Comparison of ENCODE assay signal across 9 cellular contexts in genomic region chr15:57079446-57079845, GRCh38.
A peak's percentile ranks its signal among the peaks of the same experiment; 100 is the strongest.
DNase-seq lines count a peak whose midpoint lies in the region; TF ChIP-seq lines count a peak whose summit lies in the region.
"Had no signal": no experiment of that assay in that cellular context is flagged by ENCODE, and none has a peak within 500 bp of the region (broad histone marks: within the 10 kb centered on the region; RNA-seq: fewer than 3 reads in every experiment).

No MANE protein-coding gene starts in this region.

- H3K9me3 ChIP-seq in OCI-LY3 (ENCODE audit: insufficient read depth, low read length) (no peaks in the 10 kb centered on the region), ectodermal cell (ENCODE audit: control insufficient read depth, low read length) (no peaks in the 10 kb centered on the region)

- H4K20me1 ChIP-seq in OCI-LY3 (ENCODE audit: insufficient read depth, low read length): peaks cover 13% of the 10 kb centered on the region

- H3K4me1 ChIP-seq in OCI-LY3 (ENCODE audit: low read length): peaks cover 18% of the 10 kb centered on the region
- H3K4me1 ChIP-seq in ectodermal cell (ENCODE audit: control insufficient read depth, insufficient read depth, low read length): peaks cover 14% of the 10 kb centered on the region

- no peak for DNase-seq in GM13976 (ENCODE audit: low spot score)
- peak; percentile 37 for DNase-seq in renal cortical epithelial cell (ENCODE audit: low read depth)
- no peak for DNase-seq in NCI-H524 treated with DMSO at 0.1 percent for 48 hours (lab: John Stamatoyannopoulos, UW)
- DNase-seq in NOMO-1 treated with DMSO at 0.1 percent for 48 hours (lab: John Stamatoyannopoulos, UW; ENCODE audit: unreplicated experiment): no peak
- DNase-seq in activated CD4-positive, CD25-positive, alpha-beta regulatory T cell (lab: John Stamatoyannopoulos, UW): no peak
- DNase-seq: activated T-cell treated with anti-CD3 and anti-CD28 coated beads, Interleukin-2, amount 50 U/mL, for 48 hours had no signal

- H3K27ac ChIP-seq in OCI-LY3 (ENCODE audit: low read length) (no peak overlapping the region), ectodermal cell (ENCODE audit: insufficient read depth, low read depth, low read length, poor library complexity, severe bottlenecking) (peak overlapping the region; percentile 30)
- H3K27ac ChIP-seq: KMS-11 had no signal

- H3K4me3 ChIP-seq in OCI-LY3 (ENCODE audit: low read length) (no peak overlapping the region), ectodermal cell (ENCODE audit: insufficient read depth, low read depth, low read length) (no peak overlapping the region)

- 29 to 61% methylated on average over 2 to 4 of the region's 5 CpGs for WGBS in ectodermal cell, 2 experiments

- H3K79me2 ChIP-seq in OCI-LY3 (ENCODE audit: low read length): no peaks in the 10 kb centered on the region

- H3K4me2 ChIP-seq in OCI-LY3 (ENCODE audit: low read length): peak overlapping the region; percentile 14; the same call in 1 of the 2 replicates
- H3K4me2 ChIP-seq: KMS-11 had no signal

- no peak overlapping the region for H3K9ac ChIP-seq in OCI-LY3 (ENCODE audit: low read length)
- H3K9ac ChIP-seq: KMS-11 had no signal

- H3K27me3 ChIP-seq in OCI-LY3 (ENCODE audit: low read depth, low read length) (no peaks in the 10 kb centered on the region), ectodermal cell (ENCODE audit: control insufficient read depth, insufficient read depth, low read length, poor library complexity, severe bottlenecking) (no peaks in the 10 kb centered on the region)

- TF ChIP-seq CTCF in GM13976 (IDR thresholded peaks at IDR 0.05; ENCODE audit: borderline replicate concordance, control extremely low read depth, extremely low read depth, insufficient read depth, missing control alignments) (peak; percentile 4), OCI-LY3 (IDR thresholded peaks at IDR 0.05; ENCODE audit: low read depth, low read length) (peak; percentile 52)

- no peak overlapping the region for H2AFZ ChIP-seq in OCI-LY3 (ENCODE audit: low read depth, low read length)

- in situ Hi-C loops in GM13976 (cut with MboI; ENCODE audit: low sequenced_read_pairs, unreplicated experiment): no loop called here

- no peaks in the 10 kb centered on the region for H3K36me3 ChIP-seq in OCI-LY3 (replicated peaks; ENCODE audit: low read depth, low read length)
- H3K36me3 ChIP-seq in ectodermal cell (ENCODE audit: control insufficient read depth, insufficient read depth, low read length): no peaks in the 10 kb centered on the region
